ENCODE assay signal across 23 cellular contexts in genomic region chr11:69283446-69283845, GRCh38. TPM values are rescaled to one million over a fixed set of nuclear protein-coding genes. Genes with fewer than 3 reads are reported as not detected.
"Had no signal": no experiment of that assay in that cellular context is flagged by ENCODE, and none has a peak within 500 bp of the region (broad histone marks: within the 10 kb centered on the region; RNA-seq: fewer than 3 reads in every experiment).

No MANE protein-coding gene starts in this region.

- H3K79me2 ChIP-seq: hepatocyte had no signal

- H3K36me3 Mint-ChIP-seq: naive B cell; stimulated activated effector memory CD8-positive, alpha-beta T cell treated with anti-CD3 and anti-CD28 coated beads, Interleukin-12 subunit alpha, Interleukin-12 subunit beta, amount 100 ng/mL, for 72 hours; type B pancreatic cell had no signal

- H3K9me3 ChIP-seq: colonic mucosa, neutrophil, sigmoid colon, suprapubic skin, thyroid gland, vagina had no signal

- H3K27me3 Mint-ChIP-seq: type B pancreatic cell had no signal

- H3K4me1 Mint-ChIP-seq: naive B cell; stimulated activated effector memory CD8-positive, alpha-beta T cell treated with anti-CD3 and anti-CD28 coated beads, Interleukin-12 subunit alpha, Interleukin-12 subunit beta, amount 100 ng/mL, for 72 hours had no signal

- H3K36me3 ChIP-seq: colonic mucosa, neutrophil, sigmoid colon, suprapubic skin, thyroid gland, vagina had no signal

- H2AFZ ChIP-seq: hepatocyte had no signal

- H3K4me3 Mint-ChIP-seq: naive B cell; nephron; stimulated activated effector memory CD8-positive, alpha-beta T cell treated with anti-CD3 and anti-CD28 coated beads, Interleukin-12 subunit alpha, Interleukin-12 subunit beta, amount 100 ng/mL, for 72 hours; type B pancreatic cell had no signal

- H3K27ac ChIP-seq: colonic mucosa, foreskin keratinocyte, hepatocyte, neutrophil, sigmoid colon, skin epidermis, suprapubic skin, thyroid gland, vagina had no signal

- H3K27ac Mint-ChIP-seq: nephron; stimulated activated effector memory CD8-positive, alpha-beta T cell treated with anti-CD3 and anti-CD28 coated beads, Interleukin-12 subunit alpha, Interleukin-12 subunit beta, amount 100 ng/mL, for 72 hours; type B pancreatic cell had no signal

- DNase-seq: colonic mucosa; dermis blood vessel endothelial cell; erythroblast; head of caudate nucleus; left colon; left ventricle myocardium superior; mesenchymal stem cell; naive B cell; sigmoid colon; stimulated activated CD4-positive, alpha-beta T cell treated with anti-CD3 and anti-CD28 coated beads, Interleukin-2, amount 100 ng/mL, for 48 hours; stimulated activated CD8-positive, alpha-beta memory T cell treated with anti-CD3 and anti-CD28 coated beads, Interleukin-4, amount 100 ng/mL, for 48 hours; stimulated activated naive CD8-positive, alpha-beta T cell treated with anti-CD3 and anti-CD28 coated beads, Interleukin-15, Interleukin-2, amounts not matched to agents 100 U/mL and 50 U/mL, for 24 hours; thyroid gland had no signal

- H3K27me3 ChIP-seq: colonic mucosa, hepatocyte, neutrophil, suprapubic skin, thyroid gland, vagina had no signal

- ATAC-seq: foreskin keratinocyte; left colon; left ventricle myocardium superior; stimulated activated effector memory CD8-positive, alpha-beta T cell treated with anti-CD3 and anti-CD28 coated beads, Interleukin-12 subunit alpha, Interleukin-12 subunit beta, amount 100 ng/mL, for 72 hours; stimulated activated naive CD8-positive, alpha-beta T cell treated with anti-CD3 and anti-CD28 coated beads, Interleukin-15, Interleukin-2, amounts not matched to agents 100 U/mL and 50 U/mL, for 24 hours had no signal

- H3K9me3 Mint-ChIP-seq: stimulated activated effector memory CD8-positive, alpha-beta T cell treated with anti-CD3 and anti-CD28 coated beads, Interleukin-12 subunit alpha, Interleukin-12 subunit beta, amount 100 ng/mL, for 72 hours; type B pancreatic cell had no signal

- H3K4me2 ChIP-seq: hepatocyte had no signal

- H3K4me1 ChIP-seq: sigmoid colon had no signal

- H3K4me3 ChIP-seq: colonic mucosa, hepatocyte, lung, sigmoid colon, skin epidermis, suprapubic skin, thyroid gland, vagina had no signal

RNA-seq across cellular contexts. Expression of gene MYEOV, which starts 10.5 kb away (rescaled TPM):
- total RNA-seq: dermis blood vessel endothelial cell, hepatocyte, left ventricle myocardium superior, sigmoid colon had no signal
- polyA plus RNA-seq: hepatocyte had no signal
